ENCODE assay signal across 17 cellular contexts in genomic region chr7:44163591-44163990, GRCh38. TPM values are rescaled to one million over a fixed set of nuclear protein-coding genes. Genes with fewer than 3 reads are reported as not detected.
DNase-seq lines count a peak whose midpoint lies in the region; ATAC-seq and TF ChIP-seq lines count a peak whose summit lies in the region.
"Had no signal": no experiment of that assay in that cellular context is flagged by ENCODE, and none has a peak within 500 bp of the region (broad histone marks: within the 10 kb centered on the region; RNA-seq: fewer than 3 reads in every experiment).

No MANE protein-coding gene starts in this region.

- no peaks in the 10 kb centered on the region for H3K27me3 ChIP-seq in heart left ventricle

- WGBS in heart left ventricle, 4 donors = 62 to 79% (median 66%) methylated on average over 1 of the region's 1 CpG

- intact Hi-C loops in heart left ventricle (cut with DNase I) = no loop called here

- no peak for ATAC-seq in heart left ventricle

- no peak for TF ChIP-seq POLR2A in heart left ventricle (IDR thresholded peaks at IDR 0.05)

- no peak; the same call in 1 of the 2 replicates for TF ChIP-seq CTCF in AG09319 (IDR thresholded peaks at IDR 0.05; ENCODE audit: low read depth, low read length)
- TF ChIP-seq CTCF in astrocyte of the cerebellum (IDR thresholded peaks at IDR 0.05; ENCODE audit: low read depth, low read length, missing control alignments) = no peak
- TF ChIP-seq CTCF in heart left ventricle (IDR thresholded peaks at IDR 0.05) = no peak

- peak; percentile 88 for DNase-seq in AG09319 (ENCODE audit: extremely low read depth, low read depth)
- DNase-seq in HT1080 (ENCODE audit: low read depth) = peak; percentile 90
- peak; percentile 81 for DNase-seq in astrocyte of the cerebellum (ENCODE audit: low read depth)
- DNase-seq in iris pigment epithelial cell (ENCODE audit: low read depth) = peak; percentile 79
- no peak for DNase-seq in C1 segment of cervical spinal cord (lab: John Stamatoyannopoulos, UW)
- no peak for DNase-seq in stimulated activated CD4-positive, alpha-beta T cell treated with anti-CD3 and anti-CD28 coated beads, Interleukin-4, amount 100 ng/mL, for 1 hour
- DNase-seq in COLO668 (lab: John Stamatoyannopoulos, UW; ENCODE audit: unreplicated experiment) = no peak
- DNase-seq in heart left ventricle = no peak
- DNase-seq: activated T-cell treated with anti-CD3 and anti-CD28 coated beads for 4 hours; central memory CD4-positive, alpha-beta T cell; KG1; NCI-H524; stimulated activated CD4-positive, alpha-beta T cell treated with anti-CD3 and anti-CD28 coated beads, Interleukin-2, amount 100 ng/mL, for 24 hours had no signal

- H3K9me3 ChIP-seq in heart left ventricle = no peaks in the 10 kb centered on the region

- no peak overlapping the region for H3K4me3 ChIP-seq in astrocyte of the cerebellum (ENCODE audit: low read depth, low read length)
- H3K4me3 ChIP-seq in heart left ventricle = no peak overlapping the region

- peaks cover 0 to 11% (median 0%) of the 10 kb centered on the region in 12 donors for H3K4me1 ChIP-seq in heart left ventricle

- H3K27ac ChIP-seq in heart left ventricle = no peak overlapping the region
- H3K27ac ChIP-seq: C4-2B had no signal

- no peaks in the 10 kb centered on the region for H3K36me3 ChIP-seq in heart left ventricle

- in situ Hi-C loops in astrocyte of the cerebellum (cut with HindIII; ENCODE audit: low sequenced_read_pairs) = no loop called here

RNA-seq across cellular contexts. Expression of gene MYL7, which starts 22.5 kb away (rescaled TPM):
- total RNA-seq in HT1080 (2014; rRNA removed; shearing (Covaris generic)) = not detected in 2 replicates
- not detected in 2 replicates for polyA plus RNA-seq in HT1080 (2015; cell fraction: cytosol; rRNA removed)
- not detected in 2 replicates for polyA plus RNA-seq in HT1080 (2015; cell fraction: nucleus; rRNA removed)
- 1,000 to 10,000 TPM in 8 of 9 donors, 100 to 1,000 TPM in 1; 975 to 4,037 (median 2,357) TPM for total RNA-seq in heart left ventricle
- polyA plus RNA-seq in heart left ventricle = 1,000 to 10,000 TPM; 1,236 to 2,597 TPM
- total RNA-seq: natural killer cell treated with Interleukin-12 subunit alpha and Interleukin-12 subunit beta and Interleukin-15 and Interleukin-18, amount 100 ng/mL, for 72 hours; subcutaneous adipose tissue; T-helper 2 cell treated with Interferon-gamma antibody and Interleukin-4, amounts not matched to agents 100 ng/mL and 5 ng/mL, for 36 hours had no signal

RNA-seq across cellular contexts. Expression of gene GCK, which starts 25.6 kb away (rescaled TPM):
- total RNA-seq in HT1080 (2014; rRNA removed; shearing (Covaris generic)) = not detected in 2 replicates
- not detected in 2 replicates for polyA plus RNA-seq in HT1080 (2015; cell fraction: cytosol; rRNA removed)
- not detected in 2 replicates for polyA plus RNA-seq in HT1080 (2015; cell fraction: nucleus; rRNA removed)
- 1 to 10 TPM in 6 of 9 donors, under 1 TPM in 3; 0.54 to 3.3 (median 1.3) TPM for total RNA-seq in heart left ventricle
- polyA plus RNA-seq in heart left ventricle = 1 to 10 TPM; 3.6 to 5.7 TPM

RNA-seq across cellular contexts. Expression of gene YKT6, which starts 37.2 kb away (rescaled TPM):
- total RNA-seq in HT1080 (2014; rRNA removed; shearing (Covaris generic)) = 165 and 201 TPM in 2 replicates
- 138 and 153 TPM in 2 replicates for polyA plus RNA-seq in HT1080 (2015; cell fraction: cytosol; rRNA removed)
- polyA plus RNA-seq in HT1080 (2015; cell fraction: nucleus; rRNA removed) = 106 and 111 TPM in 2 replicates
- 10 to 100 TPM; 43.8 to 82.2 (median 46.6) TPM for total RNA-seq in heart left ventricle
- polyA plus RNA-seq in heart left ventricle = 100 to 1,000 TPM in 1 of 2 donors, 10 to 100 TPM in 1; 28.5 to 133 TPM

RNA-seq across cellular contexts. Expression of gene POLD2, which starts 40.2 kb away (rescaled TPM):
- total RNA-seq in HT1080 (2014; rRNA removed; shearing (Covaris generic)) = 163 and 192 TPM in 2 replicates
- 141 and 165 TPM in 2 replicates for polyA plus RNA-seq in HT1080 (2015; cell fraction: cytosol; rRNA removed)
- 120 and 134 TPM in 2 replicates for polyA plus RNA-seq in HT1080 (2015; cell fraction: nucleus; rRNA removed)
- 100 to 1,000 TPM in 1 of 9 donors, 10 to 100 TPM in 8; 74.1 to 150 (median 89.2) TPM for total RNA-seq in heart left ventricle
- 100 to 1,000 TPM in 1 of 2 donors, 10 to 100 TPM in 1; 67.0 to 176 TPM for polyA plus RNA-seq in heart left ventricle

RNA-seq across cellular contexts. Expression of gene AEBP1, which starts 59.4 kb away (rescaled TPM):
- not detected in 2 replicates for total RNA-seq in HT1080 (2014; rRNA removed; shearing (Covaris generic))
- polyA plus RNA-seq in HT1080 (2015; cell fraction: cytosol; rRNA removed) = 0.02 TPM in 1 of 2 replicates, not detected in the other
- not detected in 2 replicates for polyA plus RNA-seq in HT1080 (2015; cell fraction: nucleus; rRNA removed)
- 10 to 100 TPM; 15.2 to 51.1 (median 25.4) TPM for total RNA-seq in heart left ventricle
- 10 to 100 TPM; 10.9 to 20.2 TPM for polyA plus RNA-seq in heart left ventricle

Comparison
In these comparisons a context has a peak if more than half of its experiments do, and no peak if none do; other contexts are left out.
1. DNase-seq: peak in AG09319 (single experiment), HT1080 (single experiment), astrocyte of the cerebellum (single experiment) and iris pigment epithelial cell (single experiment); none in C1 segment of cervical spinal cord (0 of 14), stimulated activated CD4-positive, alpha-beta T cell treated with anti-CD3 and anti-CD28 coated beads, Interleukin-4, amount 100 ng/mL, for 1 hour (single experiment), COLO668 (single experiment) and heart left ventricle (0 of 5).
2. RNA of gene MYL7, which starts 22.5 kb away (total RNA-seq): 975 to 4,037 TPM in heart left ventricle; not detected in HT1080; every median in the first group is over 100 times any median in the second.